In the genomic region with DNA sequence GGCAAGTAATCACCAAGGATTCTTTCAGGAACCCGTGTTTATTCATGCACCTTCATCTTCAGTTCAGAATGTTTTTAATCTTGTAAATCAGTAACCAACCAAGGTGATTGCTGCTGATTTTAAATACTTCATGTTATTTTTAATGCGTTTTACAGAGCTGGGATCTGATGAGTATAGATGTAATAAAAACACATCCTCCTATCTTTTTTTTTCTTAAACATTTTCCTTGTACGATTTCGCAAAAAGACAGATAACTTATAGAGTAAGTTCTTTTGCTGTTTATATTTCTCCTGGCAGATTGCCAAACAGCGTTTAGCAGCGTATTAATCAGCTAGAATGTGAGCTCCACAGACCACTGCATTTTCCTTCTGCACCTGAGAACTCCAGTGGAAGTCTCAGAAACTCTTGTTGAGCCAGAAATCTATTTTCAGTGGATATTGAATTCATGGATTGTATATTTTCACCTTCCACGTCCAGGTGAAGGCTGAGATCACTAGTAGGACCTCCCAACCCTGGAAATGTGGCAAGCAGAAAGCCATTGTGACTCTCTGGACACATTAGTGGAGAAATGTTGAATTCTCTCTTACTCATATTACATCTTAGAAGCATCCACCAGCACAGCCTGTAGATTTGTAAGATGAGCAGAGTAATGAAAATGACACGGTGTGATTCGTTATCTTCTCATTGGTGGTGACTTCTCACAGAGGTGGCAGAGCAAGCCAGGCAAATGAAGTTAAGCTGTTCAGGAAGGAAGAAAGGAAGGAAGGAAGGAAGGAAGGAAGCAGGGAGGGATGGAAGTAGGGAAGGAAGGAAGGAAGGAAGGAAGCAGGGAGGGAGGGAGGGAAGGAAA, we compare ENCODE assay signal across 23 cellular contexts.
DNase-seq lines count a peak whose midpoint lies in the region; FAIRE-seq and TF ChIP-seq lines count a peak whose summit lies in the region.
"Had no signal": no experiment of that assay in that cellular context is flagged by ENCODE, and none has a peak within 500 bp of the region (broad histone marks: within the 10 kb centered on the region; RNA-seq: fewer than 3 reads in every experiment).

No MANE protein-coding gene starts in this region.

- H3K4me3 ChIP-seq in astrocyte of the spinal cord (ENCODE audit: low read depth, low read length), result no peak overlapping the region
- H3K4me3 ChIP-seq: lung, prostate gland, skin epidermis had no signal

- DNase-seq in NCI-H82 (lab: John Stamatoyannopoulos, UW) (peak; percentile 7), NCI-H82 treated with DMSO at 0.1 percent for 48 hours (lab: John Stamatoyannopoulos, UW; ENCODE audit: unreplicated experiment) (no peak), astrocyte of the spinal cord (ENCODE audit: low read depth, low spot score) (peak; percentile 32), urothelium cell line (ENCODE audit: low spot score) (no peak), NCI-H1436 (lab: John Stamatoyannopoulos, UW) (no peak), NCI-H1092 treated with DMSO at 0.1 percent for 48 hours (lab: John Stamatoyannopoulos, UW) (no peak), SW 1271 (lab: John Stamatoyannopoulos, UW) (no peak)
- DNase-seq: activated CD4-positive, alpha-beta memory T cell treated with anti-CD3 and anti-CD28 coated beads for 36 hours; activated CD4-positive, CD25-positive, alpha-beta regulatory T cell; activated CD8-positive, alpha-beta memory T cell treated with anti-CD3 and anti-CD28 coated beads, Interleukin-2, amount 50 U/mL, for 48 hours; activated naive CD8-positive, alpha-beta T cell treated with anti-CD3 and anti-CD28 coated beads for 36 hours; BE2C; GF-D8; NCI-H1048; NCI-H187 treated with DMSO at 0.1 percent for 48 hours; NCI-H2227 treated with DMSO at 0.1 percent for 48 hours; stimulated activated CD4-positive, alpha-beta T cell treated with anti-CD3 and anti-CD28 coated beads, Interleukin-1b, Interleukin-23, amount 100 ng/mL, for 48 hours; trophoblast cell had no signal

- no peak for TF ChIP-seq CTCF in astrocyte of the spinal cord (IDR thresholded peaks at IDR 0.05; ENCODE audit: low read depth, low read length)

- FAIRE-seq in islet of Langerhans (lab: Jason Lieb, UNC), result peak; percentile 82
- peak; percentile 68 for FAIRE-seq in urothelium cell line (lab: Jason Lieb, UNC)
- FAIRE-seq: A204.1 had no signal

- in situ Hi-C loops in astrocyte of the spinal cord (cut with HindIII; ENCODE audit: low sequenced_read_pairs), result no loop called here

Comparison
In these comparisons a context has a peak if more than half of its experiments do, and no peak if none do; other contexts are left out.
1. DNase-seq: peak in NCI-H82 (single experiment) and astrocyte of the spinal cord (single experiment); none in NCI-H82 treated with DMSO at 0.1 percent for 48 hours (single experiment), urothelium cell line (single experiment), NCI-H1436 (single experiment), NCI-H1092 treated with DMSO at 0.1 percent for 48 hours (single experiment) and SW 1271 (0 of 2).